ENCODE assay signal across 3 cellular contexts in the genomic region with DNA sequence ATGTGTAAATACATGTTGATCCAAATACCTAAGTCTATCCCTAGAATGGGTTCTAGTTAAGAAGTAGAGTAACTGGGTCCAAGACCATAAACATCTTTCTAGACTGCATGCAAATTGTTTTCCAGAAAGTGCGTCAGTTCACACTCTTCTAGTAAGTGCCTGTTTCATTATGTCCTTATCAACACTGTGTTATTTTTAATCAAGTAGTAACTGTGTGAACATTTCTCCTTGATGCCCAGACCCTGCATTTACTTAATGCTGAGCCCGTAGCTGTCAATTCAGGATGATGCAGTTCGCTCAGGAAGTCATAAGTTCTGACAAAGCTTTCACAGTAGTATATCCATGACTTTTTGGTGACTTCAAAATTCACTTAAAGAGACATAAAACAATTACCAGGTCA.
"Had no signal": no experiment of that assay in that cellular context is flagged by ENCODE, and none has a peak within 500 bp of the region (broad histone marks: within the 10 kb centered on the region; RNA-seq: fewer than 3 reads in every experiment).

No MANE protein-coding gene starts in this region.

- DNase-seq: GDM1, GF-D8 had no signal

- ATAC-seq: GM12878 had no signal
